8 cellular contexts compared by ENCODE assay signal in genomic region chr15:57667171-57667924, GRCh38. TPM values are rescaled to one million over a fixed set of nuclear protein-coding genes. Genes with fewer than 3 reads are reported as not detected.
A peak's percentile ranks its signal among the peaks of the same experiment; 100 is the strongest.
DNase-seq lines count a peak whose midpoint lies in the region; ATAC-seq and TF ChIP-seq lines count a peak whose summit lies in the region.

No MANE protein-coding gene starts in this region.

- H3K79me1 ChIP-seq in trophoblast cell (ENCODE audit: low read length), result no peaks in the 10 kb centered on the region

- no peak for DNase-seq in DND-41
- DNase-seq in fibroblast of the aortic adventitia (ENCODE audit: low read depth), result peak; percentile 79
- peak; percentile 38 to 78 for DNase-seq in trophoblast cell
- DNase-seq in AML-193 (lab: John Stamatoyannopoulos, UW), result no peak
- no peak for DNase-seq in GDM1 (lab: John Stamatoyannopoulos, UW)
- DNase-seq in NCI-H2029 treated with DMSO at 0.1 percent for 48 hours (lab: John Stamatoyannopoulos, UW), result no peak

- H2BK5ac ChIP-seq in trophoblast cell (ENCODE audit: low read depth, low read length, poor library complexity), result no peak overlapping the region

- no peaks in the 10 kb centered on the region for H3K79me2 ChIP-seq in DND-41 (ENCODE audit: insufficient read depth, low read length)
- no peaks in the 10 kb centered on the region for H3K79me2 ChIP-seq in OCI-LY3 (ENCODE audit: low read length)
- no peaks in the 10 kb centered on the region for H3K79me2 ChIP-seq in trophoblast cell (ENCODE audit: control insufficient read depth, insufficient read depth, low read length, poor library complexity)

- H3K27me3 ChIP-seq in DND-41 (ENCODE audit: insufficient read depth, low read length, poor library complexity) (no peaks in the 10 kb centered on the region), OCI-LY3 (ENCODE audit: low read depth, low read length) (no peaks in the 10 kb centered on the region), trophoblast cell (ENCODE audit: insufficient read depth, low read length) (no peaks in the 10 kb centered on the region)

- WGBS in trophoblast cell (ENCODE audit: extremely low coverage, insufficient coverage, insufficient read length), result no CpG with 5 or more reads among the region's 10 CpGs

- no peak overlapping the region for H2BK120ac ChIP-seq in trophoblast cell (ENCODE audit: insufficient read depth, low read length, poor library complexity)

- H4K8ac ChIP-seq in trophoblast cell (ENCODE audit: low read depth, low read length), result no peak overlapping the region

- no peak overlapping the region for H2AK5ac ChIP-seq in trophoblast cell (ENCODE audit: low read length)

- no peak overlapping the region for H2AFZ ChIP-seq in DND-41 (ENCODE audit: low read depth, low read length)
- H2AFZ ChIP-seq in OCI-LY3 (ENCODE audit: low read depth, low read length), result no peak overlapping the region
- no peak overlapping the region for H2AFZ ChIP-seq in trophoblast cell (ENCODE audit: insufficient read depth, low read length, poor library complexity)

- no peak overlapping the region for H2BK12ac ChIP-seq in trophoblast cell (ENCODE audit: low read length)

- H3K4me2 ChIP-seq in DND-41 (ENCODE audit: insufficient read depth, low read length), result no peak overlapping the region
- peak overlapping the region; percentile 66 for H3K4me2 ChIP-seq in OCI-LY3 (ENCODE audit: low read length)
- peak overlapping the region; percentile 27 for H3K4me2 ChIP-seq in trophoblast cell (ENCODE audit: low read length)

- H3K4me1 ChIP-seq in DND-41 (ENCODE audit: insufficient read depth, low read length) (no peaks in the 10 kb centered on the region), OCI-LY3 (ENCODE audit: low read length) (peaks cover 10% of the 10 kb centered on the region), trophoblast cell (ENCODE audit: control insufficient read depth in 1 of 2, insufficient read depth in 2 of 2, low read length in 2 of 2) (peaks cover 0 to 2% of the 10 kb centered on the region in 2 experiments)

- H3K9me3 ChIP-seq in DND-41 (ENCODE audit: insufficient read depth, low read length, severe bottlenecking) (no peaks in the 10 kb centered on the region), OCI-LY3 (ENCODE audit: insufficient read depth, low read length) (no peaks in the 10 kb centered on the region), trophoblast cell (ENCODE audit: insufficient read depth, low read depth, low read length) (no peaks in the 10 kb centered on the region)

- ATAC-seq in DND-41 (ENCODE audit: insufficient read depth, low read depth), result no peak
- no peak for ATAC-seq in GM19023 (IDR thresholded peaks at IDR 0.05; ENCODE audit: unreplicated experiment)

- no peak overlapping the region for H3K23ac ChIP-seq in trophoblast cell (ENCODE audit: low read length)

- H3K18ac ChIP-seq in trophoblast cell (ENCODE audit: low read length), result no peak overlapping the region

- no peak overlapping the region for H3K4ac ChIP-seq in trophoblast cell (ENCODE audit: low read depth, low read length)

- H3K9ac ChIP-seq in DND-41 (ENCODE audit: low read depth, low read length) (no peak overlapping the region), OCI-LY3 (ENCODE audit: low read length) (no peak overlapping the region), trophoblast cell (ENCODE audit: low read length) (no peak overlapping the region)

- TF ChIP-seq CTCF in DND-41 (IDR thresholded peaks at IDR 0.05; ENCODE audit: borderline replicate concordance, extremely low read depth, low read length, poor library complexity, severe bottlenecking), result peak; percentile 13
- no peak for TF ChIP-seq CTCF in OCI-LY3 (IDR thresholded peaks at IDR 0.05; ENCODE audit: low read depth, low read length)
- peak; percentile 69 for TF ChIP-seq CTCF in fibroblast of the aortic adventitia (IDR thresholded peaks at IDR 0.05; ENCODE audit: insufficient read depth, low read length)

- H3K4me3 ChIP-seq in DND-41 (ENCODE audit: low read depth in 1 of 2, low read length in 2 of 2) (no peak overlapping the region), OCI-LY3 (ENCODE audit: low read length) (no peak overlapping the region), fibroblast of the aortic adventitia (ENCODE audit: low read depth, low read length) (peak overlapping the region; percentile 41), trophoblast cell (ENCODE audit: low read depth, low read length) (no peak overlapping the region)

- no peaks in the 10 kb centered on the region for H4K20me1 ChIP-seq in DND-41 (ENCODE audit: insufficient read depth, low read length)
- H4K20me1 ChIP-seq in OCI-LY3 (ENCODE audit: insufficient read depth, low read length), result no peaks in the 10 kb centered on the region

- no peak overlapping the region for H4K91ac ChIP-seq in trophoblast cell (ENCODE audit: low read depth, low read length)

- H3K27ac ChIP-seq in DND-41 (ENCODE audit: low read length), result no peak overlapping the region
- H3K27ac ChIP-seq in OCI-LY3 (ENCODE audit: low read length), result no peak overlapping the region
- no peak overlapping the region for H3K27ac ChIP-seq in trophoblast cell (ENCODE audit: low read depth, low read length)

- no peaks in the 10 kb centered on the region for H3K36me3 ChIP-seq in DND-41 (ENCODE audit: insufficient read depth, low read length)
- H3K36me3 ChIP-seq in OCI-LY3 (replicated peaks; ENCODE audit: low read depth, low read length), result no peaks in the 10 kb centered on the region
- no peaks in the 10 kb centered on the region for H3K36me3 ChIP-seq in trophoblast cell (ENCODE audit: control insufficient read depth in 1 of 2, insufficient read depth in 2 of 2, low read length in 2 of 2)

- no peak overlapping the region for H4K12ac ChIP-seq in trophoblast cell (ENCODE audit: low read depth, low read length)

- no peak overlapping the region for H3K14ac ChIP-seq in trophoblast cell (ENCODE audit: low read length)

RNA-seq across cellular contexts. Expression of gene POLR2M, which starts 39.2 kb away (rescaled TPM):
- 78.8 and 285 TPM in 2 replicates for total RNA-seq in fibroblast of the aortic adventitia (ENCODE audit: low replicate concordance)
- polyA plus RNA-seq in trophoblast cell (2013), result 114 and 142 TPM in 2 replicates

Comparison
In these comparisons a context has a peak if more than half of its experiments do, and no peak if none do; other contexts are left out.
1. DNase-seq: peak in fibroblast of the aortic adventitia (single experiment) and trophoblast cell (2 of 2); none in DND-41 (single experiment), AML-193 (0 of 2), GDM1 (single experiment) and NCI-H2029 treated with DMSO at 0.1 percent for 48 hours (single experiment).